8 cellular contexts compared by ENCODE assay signal in genomic region chr12:120230326-120230973, GRCh38. TPM values are rescaled to one million over a fixed set of nuclear protein-coding genes. Genes with fewer than 3 reads are reported as not detected.
DNase-seq lines count a peak whose midpoint lies in the region; ATAC-seq and TF ChIP-seq lines count a peak whose summit lies in the region.

No MANE protein-coding gene starts in this region.

- peaks cover 84% of the 10 kb centered on the region for H3K4me1 ChIP-seq in stomach smooth muscle (ENCODE audit: control insufficient read depth, insufficient read depth, low read length)

- peak overlapping the region; percentile 46 to 64 for H3K9ac ChIP-seq in stomach smooth muscle (ENCODE audit: low read length in 2 of 2)

- H3K36me3 ChIP-seq in stomach smooth muscle (ENCODE audit: control insufficient read depth in 2 of 2, insufficient read depth in 2 of 2, low read length in 2 of 2), result peaks cover 7 to 10% of the 10 kb centered on the region in 2 donors

- peak overlapping the region; percentile 33 to 75 (median 62) for H3K4me3 Mint-ChIP-seq in brain

- ATAC-seq in GM21786 (IDR thresholded peaks at IDR 0.05; ENCODE audit: unreplicated experiment), result no peak

- H3K27ac Mint-ChIP-seq in brain, result peak overlapping the region; percentile 88 to 99 (median 92)

- H3K27me3 ChIP-seq in stomach smooth muscle (ENCODE audit: control insufficient read depth in 1 of 2, insufficient read depth in 2 of 2, low read length in 2 of 2), result no peaks in the 10 kb centered on the region

- H3K9me3 Mint-ChIP-seq in brain, result no peaks in the 10 kb centered on the region

- peak overlapping the region; percentile 95 for H3K27ac ChIP-seq in stomach smooth muscle (ENCODE audit: low read length)

- peaks cover 89% of the 10 kb centered on the region for H3K4me1 Mint-ChIP-seq in brain

- peak; percentile 91 for DNase-seq in DMS 273 (lab: John Stamatoyannopoulos, UW; ENCODE audit: unreplicated experiment)
- peak; percentile 78 for DNase-seq in NCI-H2171 treated with DMSO at 0.1 percent for 48 hours (lab: John Stamatoyannopoulos, UW)
- DNase-seq in iPS-NIHi7 (ENCODE audit: extremely low spot score), result peak; percentile 79
- no peak for DNase-seq in NOMO-1 (lab: John Stamatoyannopoulos, UW; ENCODE audit: unreplicated experiment in 2 of 2)
- DNase-seq in DMS114 treated with DMSO at 0.1 percent for 48 hours (lab: John Stamatoyannopoulos, UW; ENCODE audit: unreplicated experiment), result no peak

- H3K36me3 Mint-ChIP-seq in brain, result no peaks in the 10 kb centered on the region

- H3K9me3 ChIP-seq in stomach smooth muscle (ENCODE audit: control insufficient read depth in 2 of 2, low read length in 2 of 2), result no peaks in the 10 kb centered on the region

- TF ChIP-seq CTCF in brain (conservative IDR thresholded peaks at IDR 0.05), result no peak

- H3K4me3 ChIP-seq in stomach smooth muscle (ENCODE audit: low read length in 2 of 2), result peak overlapping the region; percentile 37 to 47

- H3K27me3 Mint-ChIP-seq in brain, result no peaks in the 10 kb centered on the region

RNA-seq across cellular contexts. Expression of gene RPLP0, which starts 29.5 kb away (rescaled TPM):
- polyA plus RNA-seq in brain (ENCODE audit: insufficient read depth, low read depth, low replicate concordance), result 2,030 TPM

RNA-seq across cellular contexts. Expression of gene PXN, which starts 35.1 kb away (rescaled TPM):
- 60.2 TPM for polyA plus RNA-seq in brain (ENCODE audit: insufficient read depth, low read depth, low replicate concordance)

RNA-seq across cellular contexts. Expression of gene GCN1, which starts 35.9 kb away (rescaled TPM):
- 28.1 TPM for polyA plus RNA-seq in brain (ENCODE audit: insufficient read depth, low read depth, low replicate concordance)

Comparison
In these comparisons a context has a peak if more than half of its experiments do, and no peak if none do; other contexts are left out.
1. DNase-seq: peak in DMS 273 (single experiment), NCI-H2171 treated with DMSO at 0.1 percent for 48 hours (single experiment) and iPS-NIHi7 (single experiment); none in NOMO-1 (0 of 2) and DMS114 treated with DMSO at 0.1 percent for 48 hours (single experiment).